ENCODE assay signal across 19 cellular contexts in genomic region chr2:233492078-233492477, GRCh38.
DNase-seq lines count a peak whose midpoint lies in the region; ATAC-seq, FAIRE-seq and TF ChIP-seq lines count a peak whose summit lies in the region.
"Had no signal": no experiment of that assay in that cellular context is flagged by ENCODE, and none has a peak within 500 bp of the region (broad histone marks: within the 10 kb centered on the region; RNA-seq: fewer than 3 reads in every experiment).

No MANE protein-coding gene starts in this region.

- no peak overlapping the region for H3K4me3 ChIP-seq in RWPE2 (ENCODE audit: severe bottlenecking)
- H3K4me3 ChIP-seq in bronchial epithelial cell (ENCODE audit: low read depth, low read length) = no peak overlapping the region
- no peak overlapping the region for H3K4me3 ChIP-seq in esophagus squamous epithelium
- no peak overlapping the region for H3K4me3 ChIP-seq in smooth muscle cell

- no peaks in the 10 kb centered on the region for H4K20me1 ChIP-seq in smooth muscle cell (ENCODE audit: low read depth)

- H3K27me3 Mint-ChIP-seq in WTC11 (ENCODE audit: low read depth) = no peaks in the 10 kb centered on the region
- no peaks in the 10 kb centered on the region for H3K27me3 Mint-ChIP-seq in T-helper 2 cell treated with Interferon-gamma antibody and Interleukin-4, amounts not matched to agents 5 μg/mL and 100 μg/mL, for 36 hours (ENCODE audit: low read depth)

- peaks cover 12% of the 10 kb centered on the region for H3F3A ChIP-seq in smooth muscle cell (ENCODE audit: low read depth)

- peak overlapping the region; percentile 8 for H3K9ac ChIP-seq in smooth muscle cell (ENCODE audit: low read depth)

- CTCF ChIA-PET in WTC11 (lab: Charles Lee) = no interaction called here

- no peak overlapping the region for H3K27ac Mint-ChIP-seq in WTC11
- no peak overlapping the region for H3K27ac Mint-ChIP-seq in T-helper 2 cell treated with Interferon-gamma antibody and Interleukin-4, amounts not matched to agents 5 μg/mL and 100 μg/mL, for 36 hours
- H3K27ac Mint-ChIP-seq: CD8-positive, alpha-beta T cell had no signal

- intact Hi-C loops in esophagus squamous epithelium (cut with DNase I) = no loop called here

- H2AFZ ChIP-seq in smooth muscle cell (ENCODE audit: low read depth) = no peak overlapping the region

- H3K4me2 ChIP-seq in smooth muscle cell = no peak overlapping the region

- TF ChIP-seq CTCF in RWPE2 (IDR thresholded peaks at IDR 0.05; ENCODE audit: poor library complexity, severe bottlenecking) (no peak), bronchial epithelial cell (IDR thresholded peaks at IDR 0.05; ENCODE audit: insufficient read depth, low read length, severe bottlenecking) (no peak), esophagus squamous epithelium (IDR thresholded peaks at IDR 0.05) (no peak), smooth muscle cell (IDR thresholded peaks at IDR 0.05; ENCODE audit: borderline replicate concordance, insufficient read depth, poor library complexity, severe bottlenecking) (no peak), WTC11 (IDR thresholded peaks at IDR 0.05) (no peak)

- H3K4me3 Mint-ChIP-seq in WTC11 = no peak overlapping the region
- no peak overlapping the region for H3K4me3 Mint-ChIP-seq in T-helper 2 cell treated with Interferon-gamma antibody and Interleukin-4, amounts not matched to agents 5 μg/mL and 100 μg/mL, for 36 hours
- H3K4me3 Mint-ChIP-seq: CD14-positive monocyte; CD8-positive, alpha-beta T cell had no signal

- no peaks in the 10 kb centered on the region for H3K79me2 ChIP-seq in smooth muscle cell (ENCODE audit: low read depth)

- no peaks in the 10 kb centered on the region for H3K36me3 Mint-ChIP-seq in WTC11
- no peaks in the 10 kb centered on the region for H3K36me3 Mint-ChIP-seq in T-helper 2 cell treated with Interferon-gamma antibody and Interleukin-4, amounts not matched to agents 5 μg/mL and 100 μg/mL, for 36 hours (ENCODE audit: low read depth)

- ATAC-seq in RWPE2 (ENCODE audit: low read depth) (peak; percentile 15; the same call in 1 of the 3 replicates), WTC11 (no peak), GM18873 (IDR thresholded peaks at IDR 0.05; ENCODE audit: low FRiP score, unreplicated experiment) (no peak)
- ATAC-seq: CD8-positive, alpha-beta T cell; HCT116 had no signal

- peak; percentile 92 for FAIRE-seq in bronchial epithelial cell (lab: Jason Lieb, UNC)
- FAIRE-seq: D721Med, G401.6, GM12892, H54 had no signal

- H3K9me3 Mint-ChIP-seq in WTC11 = no peaks in the 10 kb centered on the region
- no peaks in the 10 kb centered on the region for H3K9me3 Mint-ChIP-seq in T-helper 2 cell treated with Interferon-gamma antibody and Interleukin-4, amounts not matched to agents 5 μg/mL and 100 μg/mL, for 36 hours
- H3K9me3 Mint-ChIP-seq: CD14-positive monocyte; CD8-positive, alpha-beta T cell had no signal

- TF ChIP-seq POLR2A in esophagus squamous epithelium (IDR thresholded peaks at IDR 0.05) = no peak

- DNase-seq in RWPE2 (ENCODE audit: low spot score) (no peak), bronchial epithelial cell (ENCODE audit: low read depth) (peak; percentile 99), esophagus squamous epithelium (lab: John Stamatoyannopoulos, UW) (no peak), smooth muscle cell (lab: John Stamatoyannopoulos, UW; ENCODE audit: unreplicated experiment) (no peak), WTC11 (ENCODE audit: low spot score) (no peak)
- no peak for DNase-seq in T-helper 2 cell treated with Interferon-gamma antibody and Interleukin-4, amounts not matched to agents 5 μg/mL and 100 μg/mL, for 36 hours (ENCODE audit: low spot score)
- DNase-seq: CD8-positive, alpha-beta T cell; COR-L47; DMS153; DMS79 treated with DMSO at 0.1 percent for 48 hours; EL; IMR-90 had no signal

- 37 to 67% methylated on average over 4 of the region's 4 CpGs for WGBS in esophagus squamous epithelium, 2 donors
- WGBS in smooth muscle cell (ENCODE audit: low lambda C conversion rate) = 85% methylated on average over 4 of the region's 4 CpGs

- H3K27ac ChIP-seq in RWPE2 (ENCODE audit: poor library complexity, severe bottlenecking) (peak overlapping the region; percentile 100), esophagus squamous epithelium (peak overlapping the region in 3 of 4 donors; percentile 68 to 80 (median 77)), smooth muscle cell (ENCODE audit: low read depth) (peak overlapping the region; percentile 95)

- H3K4me1 ChIP-seq in RWPE2 (ENCODE audit: insufficient read depth, poor library complexity, severe bottlenecking) = peaks cover 68% of the 10 kb centered on the region
- peaks cover 15 to 64% (median 37%) of the 10 kb centered on the region in 3 donors for H3K4me1 ChIP-seq in esophagus squamous epithelium
- peaks cover 15% of the 10 kb centered on the region for H3K4me1 ChIP-seq in smooth muscle cell (ENCODE audit: low read depth)

- H3K36me3 ChIP-seq in RWPE2 (ENCODE audit: low read depth) = peaks cover 64% of the 10 kb centered on the region
- H3K36me3 ChIP-seq in bronchial epithelial cell (ENCODE audit: control insufficient read depth, insufficient read depth, low read length) = no peaks in the 10 kb centered on the region
- peaks cover 0 to 34% (median 0%) of the 10 kb centered on the region in 3 donors for H3K36me3 ChIP-seq in esophagus squamous epithelium
- no peaks in the 10 kb centered on the region for H3K36me3 ChIP-seq in smooth muscle cell (ENCODE audit: low read depth)

- H3K9me3 ChIP-seq in RWPE2 (ENCODE audit: severe bottlenecking) (no peaks in the 10 kb centered on the region), esophagus squamous epithelium (no peaks in the 10 kb centered on the region), smooth muscle cell (replicated peaks; ENCODE audit: low read depth) (no peaks in the 10 kb centered on the region)

- no peaks in the 10 kb centered on the region; the same call in 1 of the 2 replicates for H3K4me1 Mint-ChIP-seq in WTC11
- peaks cover 5% of the 10 kb centered on the region for H3K4me1 Mint-ChIP-seq in T-helper 2 cell treated with Interferon-gamma antibody and Interleukin-4, amounts not matched to agents 5 μg/mL and 100 μg/mL, for 36 hours (ENCODE audit: low read depth)
- H3K4me1 Mint-ChIP-seq: CD14-positive monocyte had no signal

- POLR2A ChIA-PET in WTC11 (lab: Charles Lee) = no interaction called here

- H3K27me3 ChIP-seq in RWPE2 (ENCODE audit: insufficient read depth, poor library complexity, severe bottlenecking) (no peaks in the 10 kb centered on the region), bronchial epithelial cell (ENCODE audit: control insufficient read depth, insufficient read depth, low read length) (no peaks in the 10 kb centered on the region), esophagus squamous epithelium (no peaks in the 10 kb centered on the region), smooth muscle cell (ENCODE audit: low read depth) (no peaks in the 10 kb centered on the region)

TF ChIP-seq in WTC11, 78 proteins besides CTCF, POLR2A, EP300 and RAD21:
- no peak for TF ChIP-seq ESRRA (CRISPR knock-in tag; IDR thresholded peaks at IDR 0.05; ENCODE audit: borderline replicate concordance)
